Comparison of ENCODE assay signal across 17 cellular contexts in the genomic region with DNA sequence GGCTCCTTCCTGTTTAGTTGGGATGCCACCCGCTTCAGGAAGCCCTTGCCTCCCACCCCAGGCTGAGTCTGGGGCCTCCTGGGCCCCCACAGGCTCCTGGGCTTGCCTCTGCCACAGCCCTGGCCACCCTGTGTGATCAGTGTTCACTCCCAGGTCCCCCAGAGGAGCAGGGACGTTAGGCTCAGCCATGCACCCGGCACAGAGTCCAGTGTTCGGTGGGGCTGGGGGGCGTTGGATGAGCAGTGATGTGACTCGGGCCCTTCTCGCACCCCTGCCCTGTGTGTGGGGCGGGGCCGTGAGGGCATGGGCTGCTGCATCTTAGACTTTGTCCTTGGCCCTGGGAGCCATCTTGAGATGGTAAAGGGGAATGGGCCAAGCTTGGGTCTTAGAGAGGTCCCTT. TPM values are rescaled to one million over a fixed set of nuclear protein-coding genes. Genes with fewer than 3 reads are reported as not detected.
"Had no signal": no experiment of that assay in that cellular context is flagged by ENCODE, and none has a peak within 500 bp of the region (broad histone marks: within the 10 kb centered on the region; RNA-seq: fewer than 3 reads in every experiment).

No MANE protein-coding gene starts in this region.

- H3K9me3 ChIP-seq: colonic mucosa, esophagus squamous epithelium, gastroesophageal sphincter, left ventricle myocardium inferior, psoas muscle had no signal

- H3K4me3 ChIP-seq: colonic mucosa, esophagus squamous epithelium, gastroesophageal sphincter, left ventricle myocardium inferior, lung, psoas muscle had no signal

- H3K4me1 ChIP-seq: colonic mucosa had no signal

- H3K36me3 ChIP-seq: colonic mucosa had no signal

- DNase-seq: colonic mucosa; dermis blood vessel endothelial cell; esophagus squamous epithelium; foreskin fibroblast; immature natural killer cell; left cardiac atrium; left ventricle myocardium inferior; mesendoderm; naive B cell; small intestine; stimulated activated CD4-positive, alpha-beta T cell treated with anti-CD3 and anti-CD28 coated beads, Interleukin-2, amount 100 ng/mL, for 48 hours; stimulated activated naive CD4-positive, alpha-beta T cell treated with Interleukin-2 at 50 U/mL for 16 hours had no signal

- H3K27me3 ChIP-seq: colonic mucosa, esophagus squamous epithelium, gastroesophageal sphincter had no signal

- ATAC-seq: gastroesophageal sphincter, left cardiac atrium, psoas muscle had no signal

- FAIRE-seq: keratinocyte, small intestine, urothelium cell line had no signal

- H3K27ac ChIP-seq: colonic mucosa, esophagus squamous epithelium, gastroesophageal sphincter, left ventricle myocardium inferior, psoas muscle had no signal

RNA-seq across cellular contexts. Expression of gene HTRA3, which starts 29.9 kb away (rescaled TPM):
- polyA plus RNA-seq: immature natural killer cell, keratinocyte had no signal
